Comparison of ENCODE assay signal across 27 cellular contexts in the genomic region with DNA sequence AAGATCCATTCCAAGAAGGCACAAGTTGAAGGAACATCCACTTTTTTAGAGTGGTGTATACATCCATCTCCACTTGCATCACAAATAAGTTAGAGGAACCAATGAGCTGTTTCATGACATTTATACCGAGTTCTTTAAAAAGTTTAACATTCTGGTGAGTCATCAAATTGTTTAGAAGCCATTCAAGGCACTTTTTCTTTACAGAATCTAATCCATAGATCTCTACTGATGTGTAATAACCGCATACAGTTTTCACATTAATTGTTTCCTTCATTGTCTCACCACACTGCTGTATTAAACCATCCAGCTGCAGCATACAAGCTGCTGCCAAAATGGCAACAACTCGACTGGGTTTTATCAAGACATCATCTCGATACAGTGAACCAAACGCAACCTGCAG. TPM values are rescaled to one million over a fixed set of nuclear protein-coding genes. Genes with fewer than 3 reads are reported as not detected.
DNase-seq lines count a peak whose midpoint lies in the region; ATAC-seq, FAIRE-seq and TF ChIP-seq lines count a peak whose summit lies in the region.
"Had no signal": no experiment of that assay in that cellular context is flagged by ENCODE, and none has a peak within 500 bp of the region (broad histone marks: within the 10 kb centered on the region; RNA-seq: fewer than 3 reads in every experiment).

No MANE protein-coding gene starts in this region.

- H3K4me2 ChIP-seq in IMR-90 (ENCODE audit: low read depth, low read length) (peak overlapping the region; percentile 91), H1 (ENCODE audit: insufficient read depth in 1 of 2, low read depth in 2 of 2, low read length in 2 of 2) (no peak overlapping the region)

- H3K4ac ChIP-seq in IMR-90 (ENCODE audit: low read depth, low read length) (no peak overlapping the region), H1 (replicated peaks; ENCODE audit: insufficient read length, low read depth, low read length) (no peak overlapping the region)

- no peaks in the 10 kb centered on the region for H3K79me1 ChIP-seq in IMR-90 (ENCODE audit: low read depth in 1 of 2, low read length in 2 of 2)
- no peaks in the 10 kb centered on the region for H3K79me1 ChIP-seq in H1 (ENCODE audit: low read depth, low read length)

- TF ChIP-seq EP300 in H1 (IDR thresholded peaks at IDR 0.05; ENCODE audit: borderline replicate concordance in 1 of 2, low read depth in 2 of 2, low read length in 2 of 2): no peak

- H4K5ac ChIP-seq in IMR-90 (ENCODE audit: low read depth, low read length) (no peak overlapping the region), H1 (ENCODE audit: insufficient read length, low read depth, low read length) (no peak overlapping the region)

- ATAC-seq in IMR-90 (ENCODE audit: low read depth): peak; percentile 86
- no peak for ATAC-seq in GM18861 (IDR thresholded peaks at IDR 0.05; ENCODE audit: unreplicated experiment)
- ATAC-seq: effector memory CD8-positive, alpha-beta T cell; WTC11 had no signal

- H2BK20ac ChIP-seq in IMR-90 (ENCODE audit: low read depth, low read length): no peak overlapping the region
- H2BK20ac ChIP-seq in H1 (ENCODE audit: low read length): no peak overlapping the region

- intact Hi-C loops in IMR-90 (cut with micrococcal nuclease): no loop called here

- peak overlapping the region; percentile 44; the same call in 1 of the 2 replicates for H3K27ac ChIP-seq in IMR-90 (ENCODE audit: insufficient read depth, low read length)
- H3K27ac ChIP-seq in H1 (ENCODE audit: low read depth, low read length): no peak overlapping the region
- H3K27ac ChIP-seq: adrenal gland, colonic mucosa, esophagus squamous epithelium, prostate gland had no signal

- no peak overlapping the region for H2AK9ac ChIP-seq in IMR-90 (replicated peaks; ENCODE audit: low read depth, low read length, poor library complexity)

- POLR2A ChIA-PET in IMR-90 (lab: Charles Lee; ENCODE audit: unreplicated experiment) (no interaction called here), H1 (lab: Charles Lee; ENCODE audit: partially characterized antibody) (interaction anchor here (1.0 to 38.5 kb wide), 3 partner anchors 9 to 42 kb away, joined by 3 to 985 read pairs (median 5); a partner anchor contains a TSS)

- H3K4me1 ChIP-seq in IMR-90 (ENCODE audit: control insufficient read depth, insufficient read depth, low read length) (peaks cover 5% of the 10 kb centered on the region), H1 (replicated peaks in 1 of 4; ENCODE audit: control insufficient read depth in 3 of 4, insufficient read depth in 4 of 4, low read length in 3 of 4) (peaks cover 2 to 9% (median 5%) of the 10 kb centered on the region in 4 experiments; a peak in 5 of 7 replicates)
- H3K4me1 ChIP-seq: adrenal gland, colonic mucosa, prostate gland had no signal

- H3K56ac ChIP-seq in IMR-90 (ENCODE audit: extremely low read depth, insufficient read depth, low read length): no peak overlapping the region
- no peak overlapping the region for H3K56ac ChIP-seq in H1 (replicated peaks; ENCODE audit: insufficient read length, low read depth, low read length)

- no peak overlapping the region for H4K91ac ChIP-seq in IMR-90 (ENCODE audit: insufficient read depth, low read depth, low read length)
- H4K91ac ChIP-seq in H1 (replicated peaks; ENCODE audit: insufficient read length, low read length): no peak overlapping the region

- H3K4me3 ChIP-seq in IMR-90 (ENCODE audit: insufficient read depth, low read depth, low read length) (no peak overlapping the region), H1 (ENCODE audit: extremely low read depth in 1 of 4, insufficient read depth in 2 of 4, low read depth in 3 of 4, low read length in 4 of 4) (no peak overlapping the region)
- H3K4me3 ChIP-seq: adrenal gland, colonic mucosa, esophagus squamous epithelium, prostate gland had no signal

- no peaks in the 10 kb centered on the region for H3K9me3 ChIP-seq in IMR-90 (ENCODE audit: control insufficient read depth, insufficient read depth, low read length)
- H3K9me3 ChIP-seq in H1 (ENCODE audit: insufficient read depth in 2 of 2, low read depth in 1 of 2, low read length in 1 of 2): peaks cover 0 to 4% of the 10 kb centered on the region in 2 experiments; a peak in 1 of 4 replicates
- H3K9me3 ChIP-seq: adrenal gland, colonic mucosa, esophagus squamous epithelium, prostate gland had no signal

- no peaks in the 10 kb centered on the region for H3K79me2 ChIP-seq in H1 (ENCODE audit: control insufficient read depth in 1 of 2, insufficient read depth in 2 of 2, low read length in 2 of 2)

- H4K20me1 ChIP-seq in IMR-90 (ENCODE audit: insufficient read depth, low read length): no peaks in the 10 kb centered on the region
- H4K20me1 ChIP-seq in H1 (replicated peaks in 1 of 2; ENCODE audit: control insufficient read depth in 1 of 2, insufficient read depth in 2 of 2, low read length in 2 of 2): no peaks in the 10 kb centered on the region

- H2AK5ac ChIP-seq in IMR-90 (ENCODE audit: low read depth, low read length): no peak overlapping the region
- no peak overlapping the region for H2AK5ac ChIP-seq in H1 (ENCODE audit: low read depth, low read length)

- H3K14ac ChIP-seq in IMR-90 (replicated peaks; ENCODE audit: low read depth, low read length) (no peak overlapping the region), H1 (ENCODE audit: insufficient read length) (no peak overlapping the region)

- H3K27me3 ChIP-seq in IMR-90 (ENCODE audit: control insufficient read depth, insufficient read depth, low read length) (no peaks in the 10 kb centered on the region), H1 (replicated peaks in 1 of 4; ENCODE audit: control insufficient read depth in 3 of 4, extremely low read depth in 1 of 4, insufficient read depth in 3 of 4, low read length in 3 of 4) (no peaks in the 10 kb centered on the region)
- H3K27me3 ChIP-seq: adrenal gland, colonic mucosa, esophagus squamous epithelium had no signal

- no peaks in the 10 kb centered on the region for H3K23me2 ChIP-seq in H1 (ENCODE audit: low read depth, low read length)

- peak; percentile 13 to 15 for DNase-seq in AML-193 (lab: John Stamatoyannopoulos, UW)
- DNase-seq in IMR-90: peak; percentile 60
- DNase-seq in H1 (ENCODE audit: low read depth in 1 of 2, low spot score in 2 of 2): no peak
- no peak for DNase-seq in inferior parietal cortex (ENCODE audit: extremely low spot score)
- no peak for DNase-seq in globus pallidus (ENCODE audit: low spot score)
- DNase-seq: activated CD4-positive, alpha-beta T cell treated with anti-CD3 and anti-CD28 coated beads, Interleukin-2, amount 50 U/mL, for 48 hours; activated gamma-delta T cell; activated T-cell treated with anti-CD3 and anti-CD28 coated beads for 4 hours; adrenal gland; CD4-positive, alpha-beta T cell; colonic mucosa; effector memory CD8-positive, alpha-beta T cell; esophagus squamous epithelium; mammary epithelial cell; NCI-H1436; NCI-H524; NK-92 treated with Interleukin-12 subunit alpha and Interleukin-12 subunit beta, amount 100 ng/mL, for 24 hours; RPMI8226; T1000 had no signal

- H3K36me3 ChIP-seq in IMR-90 (ENCODE audit: control insufficient read depth, insufficient read depth, low read length) (no peaks in the 10 kb centered on the region), H1 (ENCODE audit: control insufficient read depth in 2 of 4, insufficient read depth in 4 of 4, low read length in 3 of 4) (no peaks in the 10 kb centered on the region)
- H3K36me3 ChIP-seq: adrenal gland, colonic mucosa, esophagus squamous epithelium, prostate gland had no signal

- H2AFZ ChIP-seq in IMR-90 (replicated peaks; ENCODE audit: low read length, poor library complexity): no peak overlapping the region
- H2AFZ ChIP-seq in H1 (ENCODE audit: low read length): no peak overlapping the region

- CTCF ChIA-PET in IMR-90 (lab: Yijun Ruan, JAX): no interaction called here
- CTCF ChIA-PET in H1 (lab: Charles Lee; ENCODE audit: partially characterized antibody): interaction anchor here (0.9 to 7.2 kb wide), 4 partner anchors 11 to 110 kb away, joined by 3 to 54 read pairs (median 3); no protein-coding TSS in a partner anchor

- TF ChIP-seq RAD21 in IMR-90 (IDR thresholded peaks at IDR 0.05; ENCODE audit: low read length) (no peak), H1 (IDR thresholded peaks at IDR 0.05 in 1 of 2, conservative IDR thresholded peaks at IDR 0.05 in 1 of 2; ENCODE audit: low read depth in 2 of 2, low read length in 2 of 2) (no peak)

- H3K9ac ChIP-seq in IMR-90 (ENCODE audit: low read depth, low read length) (no peak overlapping the region; the same call in 1 of the 2 replicates), H1 (replicated peaks in 1 of 4; ENCODE audit: extremely low read depth in 1 of 4, low read depth in 3 of 4, low read length in 3 of 4) (no peak overlapping the region)

- H2BK12ac ChIP-seq in H1 (ENCODE audit: low read depth, low read length): 0 out of 2 replicates have a peak overlapping the region, but pooled peaks have one; percentile 27

- TF ChIP-seq CTCF in IMR-90 (conservative IDR thresholded peaks at IDR 0.05; ENCODE audit: low read depth, low read length) (no peak), H1 (IDR thresholded peaks at IDR 0.05; ENCODE audit: control extremely low read depth in 1 of 3, insufficient read depth in 1 of 3, low read depth in 1 of 3, low read length in 3 of 3) (no peak)

- TF ChIP-seq POLR2A in IMR-90 (IDR thresholded peaks at IDR 0.05; ENCODE audit: low read depth, low read length): no peak
- TF ChIP-seq POLR2A in H1 (IDR thresholded peaks at IDR 0.05; ENCODE audit: control extremely low read depth in 1 of 2, low read depth in 2 of 2, low read length in 2 of 2): no peak

- in situ Hi-C loops in IMR-90 (cut with MboI; ENCODE audit: low sequenced_read_pairs): no loop called here

- H4K8ac ChIP-seq in IMR-90 (ENCODE audit: low read depth in 2 of 2, low read length in 2 of 2): peak overlapping the region in 1 of 2 experiments; percentile 63; a peak in 1 of 4 replicates
- H4K8ac ChIP-seq in H1 (ENCODE audit: extremely low read depth, insufficient read depth, low read length): no peak overlapping the region

- no peak overlapping the region for H3K18ac ChIP-seq in IMR-90 (ENCODE audit: low read depth, low read length)
- H3K18ac ChIP-seq in H1 (ENCODE audit: extremely low read depth, low read length): no peak overlapping the region

- H3K23ac ChIP-seq in IMR-90 (ENCODE audit: low read depth, low read length): no peak overlapping the region
- H3K23ac ChIP-seq in H1 (ENCODE audit: insufficient read length): no peak overlapping the region

- dilution Hi-C loops in IMR-90 (cut with HindIII; ENCODE audit: low sequenced_read_pairs, unreplicated experiment): no loop called here

- BruUV-seq in IMR-90 (replicated peaks; lab: Mats Ljungman, UMichigan): no TSS peak

- H2BK5ac ChIP-seq in IMR-90 (ENCODE audit: low read depth, low read length, poor library complexity, severe bottlenecking): no peak overlapping the region
- no peak overlapping the region for H2BK5ac ChIP-seq in H1 (ENCODE audit: low read depth, low read length)

- FAIRE-seq in H1 (lab: Jason Lieb, UNC): peak; percentile 78
- FAIRE-seq: bronchial epithelial cell, G401.6 had no signal

- no peak overlapping the region for H2BK120ac ChIP-seq in IMR-90 (ENCODE audit: low read depth, low read length)
- no peak overlapping the region for H2BK120ac ChIP-seq in H1 (replicated peaks; ENCODE audit: low read depth, low read length)

- no peak overlapping the region for H2BK15ac ChIP-seq in IMR-90 (ENCODE audit: low read depth, low read length)
- H2BK15ac ChIP-seq in H1 (ENCODE audit: low read length): no peak overlapping the region

- WGBS in IMR-90 (ENCODE audit: extremely low coverage in 2 of 2, insufficient read length in 1 of 2), 2 experiments: 6% methylated on average over 3 of the region's 5 CpGs; no CpG with 5 or more reads in 1 of the 2 experiments
- WGBS in H1 (ENCODE audit: extremely low coverage in 1 of 2, insufficient coverage in 1 of 2, insufficient read length in 1 of 2, insufficient replicate concordance in 2 of 2, low coverage in 1 of 2, low lambda C conversion rate in 2 of 2, missing lambda C conversion rate in 1 of 2), 2 experiments: 92% methylated on average over 5 of the region's 5 CpGs; no CpG with 5 or more reads in 1 of the 2 experiments

- H3K9me1 ChIP-seq in IMR-90 (ENCODE audit: insufficient read depth, low read length): no peaks in the 10 kb centered on the region

RNA-seq across cellular contexts. Expression of a gene that starts 0.8 kb away (rescaled TPM):
- not detected in 2 replicates for total RNA-seq in IMR-90 (2012; rRNA removed)
- not detected in 2 replicates for polyA plus RNA-seq in IMR-90 (2012; rRNA removed)
- polyA plus RNA-seq in IMR-90 (2012; cell fraction: cytosol; rRNA removed): not detected in 2 replicates
- polyA plus RNA-seq in IMR-90 (2012; cell fraction: nucleus; rRNA removed; ENCODE audit: low replicate concordance): not detected in 2 replicates
- total RNA-seq in H1 (2021; fragmentation: NEBNext Ultra II Directional; extraction: Animal tissue kit (Norgen Biotek cat#: 25700)): 0.13 TPM in 1 of 2 replicates, not detected in the other
- not detected in 2 replicates for polyA plus RNA-seq in H1 (2011; rRNA removed)
- polyA plus RNA-seq in H1 (2011; cell fraction: cytosol; rRNA removed): not detected
- polyA plus RNA-seq in H1 (2011; cell fraction: nucleus; rRNA removed): 0.06 TPM
- not detected in 4 replicates for polyA plus RNA-seq in H1 (2012, experiment 1 of 2)
- polyA plus RNA-seq in H1 (2012, experiment 2 of 2): not detected
- not detected for polyA plus RNA-seq in H1 (2013, experiment 1 of 2)
- not detected for polyA plus RNA-seq in H1 (2013, experiment 2 of 2)
- not detected in 2 replicates for polyA minus RNA-seq in H1 (2011; rRNA and poly(A)+ RNA removed)
- not detected for polyA minus RNA-seq in H1 (2011; cell fraction: cytosol; rRNA and poly(A)+ RNA removed)
- polyA minus RNA-seq in H1 (2011; cell fraction: nucleus; rRNA and poly(A)+ RNA removed): not detected
- total RNA-seq: adrenal gland; bronchial epithelial cell; CD4-positive, alpha-beta T cell; colonic mucosa; esophagus squamous epithelium; H7; mammary epithelial cell; MCF 10A; WTC11 had no signal
- polyA plus RNA-seq: adrenal gland, mammary epithelial cell, urinary bladder had no signal

RNA-seq across cellular contexts. Expression of a gene that starts 17.9 kb away (rescaled TPM):
- total RNA-seq in IMR-90 (2012; rRNA removed): 32.1 and 54.4 TPM in 2 replicates
- polyA plus RNA-seq in IMR-90 (2012; rRNA removed): 122 and 128 TPM in 2 replicates
- 87.4 and 104 TPM in 2 replicates for polyA plus RNA-seq in IMR-90 (2012; cell fraction: cytosol; rRNA removed)
- polyA plus RNA-seq in IMR-90 (2012; cell fraction: nucleus; rRNA removed; ENCODE audit: low replicate concordance): 69.1 and 95.9 TPM in 2 replicates
- total RNA-seq in H1 (2021; fragmentation: NEBNext Ultra II Directional; extraction: Animal tissue kit (Norgen Biotek cat#: 25700)): 556 and 563 TPM in 2 replicates
- polyA plus RNA-seq in H1 (2011; rRNA removed): 350 and 373 TPM in 2 replicates
- 393 TPM for polyA plus RNA-seq in H1 (2011; cell fraction: cytosol; rRNA removed)
- polyA plus RNA-seq in H1 (2011; cell fraction: nucleus; rRNA removed): 141 TPM
- 386 to 417 TPM (median 389 TPM) in 4 replicates for polyA plus RNA-seq in H1 (2012, experiment 1 of 2)
- polyA plus RNA-seq in H1 (2012, experiment 2 of 2): 229 TPM
- polyA plus RNA-seq in H1 (2013, experiment 1 of 2): 302 TPM
- 299 TPM for polyA plus RNA-seq in H1 (2013, experiment 2 of 2)
- 74.5 and 90.5 TPM in 2 replicates for polyA minus RNA-seq in H1 (2011; rRNA and poly(A)+ RNA removed)
- polyA minus RNA-seq in H1 (2011; cell fraction: cytosol; rRNA and poly(A)+ RNA removed): 107 TPM
- 87.5 TPM for polyA minus RNA-seq in H1 (2011; cell fraction: nucleus; rRNA and poly(A)+ RNA removed)

RNA-seq across cellular contexts. Expression of a gene that starts 32.7 kb away (rescaled TPM):
- total RNA-seq in IMR-90 (2012; rRNA removed): 278 and 302 TPM in 2 replicates
- polyA plus RNA-seq in IMR-90 (2012; rRNA removed): 180 and 207 TPM in 2 replicates
- 281 and 300 TPM in 2 replicates for polyA plus RNA-seq in IMR-90 (2012; cell fraction: cytosol; rRNA removed)
- polyA plus RNA-seq in IMR-90 (2012; cell fraction: nucleus; rRNA removed; ENCODE audit: low replicate concordance): 73.8 and 99.0 TPM in 2 replicates
- 263 and 281 TPM in 2 replicates for total RNA-seq in H1 (2021; fragmentation: NEBNext Ultra II Directional; extraction: Animal tissue kit (Norgen Biotek cat#: 25700))
- 241 and 344 TPM in 2 replicates for polyA plus RNA-seq in H1 (2011; rRNA removed)
- 302 TPM for polyA plus RNA-seq in H1 (2011; cell fraction: cytosol; rRNA removed)
- polyA plus RNA-seq in H1 (2011; cell fraction: nucleus; rRNA removed): 166 TPM
- polyA plus RNA-seq in H1 (2012, experiment 1 of 2): 273 to 334 TPM (median 320 TPM) in 4 replicates
- polyA plus RNA-seq in H1 (2012, experiment 2 of 2): 440 TPM
- 244 TPM for polyA plus RNA-seq in H1 (2013, experiment 1 of 2)
- polyA plus RNA-seq in H1 (2013, experiment 2 of 2): 251 TPM
- 58.6 and 61.0 TPM in 2 replicates for polyA minus RNA-seq in H1 (2011; rRNA and poly(A)+ RNA removed)
- 117 TPM for polyA minus RNA-seq in H1 (2011; cell fraction: cytosol; rRNA and poly(A)+ RNA removed)
- 80.9 TPM for polyA minus RNA-seq in H1 (2011; cell fraction: nucleus; rRNA and poly(A)+ RNA removed)

RNA-seq across cellular contexts. Expression of a gene that starts 46.2 kb away (rescaled TPM):
- 8.6 and 10.0 TPM in 2 replicates for total RNA-seq in IMR-90 (2012; rRNA removed)
- polyA plus RNA-seq in IMR-90 (2012; rRNA removed): 24.5 and 25.5 TPM in 2 replicates
- polyA plus RNA-seq in IMR-90 (2012; cell fraction: cytosol; rRNA removed): 11.2 and 15.3 TPM in 2 replicates
- 124 and 147 TPM in 2 replicates for polyA plus RNA-seq in IMR-90 (2012; cell fraction: nucleus; rRNA removed; ENCODE audit: low replicate concordance)
- 29.5 and 32.1 TPM in 2 replicates for total RNA-seq in H1 (2021; fragmentation: NEBNext Ultra II Directional; extraction: Animal tissue kit (Norgen Biotek cat#: 25700))
- polyA plus RNA-seq in H1 (2011; rRNA removed): 25.1 and 33.4 TPM in 2 replicates
- 35.7 TPM for polyA plus RNA-seq in H1 (2011; cell fraction: cytosol; rRNA removed)
- 106 TPM for polyA plus RNA-seq in H1 (2011; cell fraction: nucleus; rRNA removed)
- 22.0 to 26.7 TPM (median 22.5 TPM) in 4 replicates for polyA plus RNA-seq in H1 (2012, experiment 1 of 2)
- 9.1 TPM for polyA plus RNA-seq in H1 (2012, experiment 2 of 2)
- polyA plus RNA-seq in H1 (2013, experiment 1 of 2): 10.9 TPM
- 7.7 TPM for polyA plus RNA-seq in H1 (2013, experiment 2 of 2)
- 44.1 and 62.2 TPM in 2 replicates for polyA minus RNA-seq in H1 (2011; rRNA and poly(A)+ RNA removed)
- 25.1 TPM for polyA minus RNA-seq in H1 (2011; cell fraction: cytosol; rRNA and poly(A)+ RNA removed)
- 91.2 TPM for polyA minus RNA-seq in H1 (2011; cell fraction: nucleus; rRNA and poly(A)+ RNA removed)

RNA-seq across cellular contexts. Expression of a gene that starts 55.6 kb away (rescaled TPM):
- total RNA-seq in IMR-90 (2012; rRNA removed): 11.7 and 14.0 TPM in 2 replicates
- polyA plus RNA-seq in IMR-90 (2012; rRNA removed) (19.5 and 21.6 TPM in 2 replicates), H1 (2011; rRNA removed) (90.2 and 106 TPM in 2 replicates)
- 17.7 and 18.8 TPM in 2 replicates for polyA plus RNA-seq in IMR-90 (2012; cell fraction: cytosol; rRNA removed)
- polyA plus RNA-seq in IMR-90 (2012; cell fraction: nucleus; rRNA removed; ENCODE audit: low replicate concordance): 31.0 and 42.5 TPM in 2 replicates
- total RNA-seq in H1 (2021; fragmentation: NEBNext Ultra II Directional; extraction: Animal tissue kit (Norgen Biotek cat#: 25700)): 74.6 and 75.9 TPM in 2 replicates
- polyA plus RNA-seq in H1 (2011; cell fraction: cytosol; rRNA removed): 105 TPM
- 153 TPM for polyA plus RNA-seq in H1 (2011; cell fraction: nucleus; rRNA removed)
- 65.3 to 93.7 TPM (median 87.0 TPM) in 4 replicates for polyA plus RNA-seq in H1 (2012, experiment 1 of 2)
- polyA plus RNA-seq in H1 (2012, experiment 2 of 2): 74.6 TPM
- polyA plus RNA-seq in H1 (2013, experiment 1 of 2): 53.0 TPM
- polyA plus RNA-seq in H1 (2013, experiment 2 of 2): 51.3 TPM
- 107 and 109 TPM in 2 replicates for polyA minus RNA-seq in H1 (2011; rRNA and poly(A)+ RNA removed)
- polyA minus RNA-seq in H1 (2011; cell fraction: cytosol; rRNA and poly(A)+ RNA removed): 52.0 TPM
- polyA minus RNA-seq in H1 (2011; cell fraction: nucleus; rRNA and poly(A)+ RNA removed): 71.2 TPM

Comparison
In these comparisons a context has a peak if more than half of its experiments do, and no peak if none do; other contexts are left out.
1. DNase-seq: peak in AML-193 (2 of 2) and IMR-90 (single experiment); none in H1 (0 of 2), inferior parietal cortex (single experiment) and globus pallidus (single experiment).
2. RNA of a gene that starts 17.9 kb away (total RNA-seq): 556 to 563 TPM in H1; 32.1 to 54.4 TPM in IMR-90; every median in the first group is over 10 times any median in the second.